Comparison of ENCODE assay signal across 8 cellular contexts in the genomic region with DNA sequence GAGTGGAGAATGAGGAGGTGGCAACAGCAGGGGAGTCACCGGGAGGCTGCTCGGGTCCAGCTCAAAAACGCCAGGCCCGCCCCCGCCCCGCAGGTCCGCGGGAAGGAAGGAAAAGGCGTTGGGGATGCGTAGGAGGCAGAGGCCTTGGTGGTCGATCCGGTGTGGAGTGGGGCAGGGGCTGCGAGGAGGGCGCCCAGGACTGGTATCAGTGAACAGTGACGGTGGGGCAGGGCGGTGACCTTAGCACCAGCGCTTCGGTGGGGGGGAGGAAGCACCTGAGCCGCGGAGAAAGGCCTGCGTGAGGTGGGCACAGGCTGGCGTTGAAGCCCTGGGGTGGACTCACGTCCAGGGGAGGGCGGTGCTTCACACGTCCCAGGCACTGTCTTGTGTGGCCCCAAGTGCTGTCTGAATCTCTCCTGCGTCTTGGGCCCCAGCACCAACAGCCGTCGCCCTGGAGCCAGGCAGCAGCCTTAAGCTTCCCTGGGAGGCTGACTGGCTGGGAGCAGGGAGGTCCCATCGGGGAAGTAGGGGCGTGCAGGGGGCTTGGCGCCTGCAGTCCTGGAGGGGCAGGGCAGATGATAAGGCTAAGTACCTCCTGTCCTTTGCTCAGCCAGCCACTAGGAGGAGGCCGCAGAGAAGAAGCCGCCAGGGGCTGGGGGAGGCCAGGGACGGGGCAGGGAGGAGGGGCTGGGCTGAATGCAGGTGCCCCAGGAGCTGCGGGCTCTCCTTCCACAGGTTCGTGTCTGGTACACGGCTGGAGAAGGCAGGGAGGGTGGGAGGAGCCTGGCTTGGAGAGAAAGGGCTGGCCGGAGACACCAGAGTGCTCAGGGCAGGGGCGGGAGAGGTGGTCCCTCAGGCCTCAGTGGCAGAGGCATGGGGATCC. TPM values are rescaled to one million over a fixed set of nuclear protein-coding genes. Genes with fewer than 3 reads are reported as not detected.
DNase-seq lines count a peak whose midpoint lies in the region; ATAC-seq, FAIRE-seq and TF ChIP-seq lines count a peak whose summit lies in the region.

No MANE protein-coding gene starts in this region.

- H3K36me3 Mint-ChIP-seq in activated CD4-positive, alpha-beta T cell treated with anti-CD3 and anti-CD28 coated beads, Interleukin-2, amount 10 ng/mL, durations not matched to agents 7 days and 5 days (ENCODE audit: low read depth): peaks cover 5% of the 10 kb centered on the region

- H3K4me1 ChIP-seq in H1 (replicated peaks in 1 of 4; ENCODE audit: control insufficient read depth in 3 of 4, insufficient read depth in 4 of 4, low read length in 3 of 4) (peaks cover 0 to 7% (median 5%) of the 10 kb centered on the region in 4 experiments; a peak in 4 of 7 replicates), muscle layer of colon (ENCODE audit: insufficient read depth, low read length) (no peaks in the 10 kb centered on the region), thoracic aorta (ENCODE audit: control insufficient read depth in 1 of 2, low read depth in 2 of 2) (peaks cover 7 to 18% of the 10 kb centered on the region in 2 donors)

- H3K4me3 Mint-ChIP-seq in activated CD4-positive, alpha-beta T cell treated with anti-CD3 and anti-CD28 coated beads, Interleukin-2, amount 10 ng/mL, durations not matched to agents 7 days and 5 days: peak overlapping the region; percentile 60

- no peak overlapping the region; the same call in none of the 2 replicates for H3K18ac ChIP-seq in H1 (ENCODE audit: extremely low read depth, low read length)

- 0 out of 2 replicates have a peak overlapping the region, but pooled peaks have one; percentile 24 for H2BK5ac ChIP-seq in H1 (ENCODE audit: low read depth, low read length)

- peak overlapping the region; percentile 25 to 57 (median 38) for H3K4me3 ChIP-seq in H1 (ENCODE audit: extremely low read depth in 1 of 4, insufficient read depth in 2 of 4, low read depth in 3 of 4, low read length in 4 of 4)
- H3K4me3 ChIP-seq in muscle layer of colon (ENCODE audit: low read depth in 1 of 2, low read length in 2 of 2): peak overlapping the region; percentile 18 to 38
- peak overlapping the region; percentile 88 for H3K4me3 ChIP-seq in thoracic aorta

- DNase-seq in SIG-M5 treated with dmso at 0.1 percent for 504 hours (lab: John Stamatoyannopoulos, UW; ENCODE audit: unreplicated experiment) (peak; percentile 58), SIG-M5 (lab: John Stamatoyannopoulos, UW) (no peak), NCI-H345 (lab: John Stamatoyannopoulos, UW) (peak; percentile 80), H1 (ENCODE audit: low read depth in 1 of 2, low spot score in 2 of 2) (peak; percentile 58 to 89), thoracic aorta (ENCODE audit: low spot score) (no peak)
- DNase-seq in activated CD4-positive, alpha-beta T cell treated with anti-CD3 and anti-CD28 coated beads, Interleukin-2, amount 10 ng/mL, durations not matched to agents 7 days and 5 days: peak; percentile 59

- H2BK15ac ChIP-seq in H1 (ENCODE audit: low read length): peak overlapping the region; percentile 61; the same call in 1 of the 2 replicates

- TF ChIP-seq RAD21 in H1 (IDR thresholded peaks at IDR 0.05 in 1 of 2, conservative IDR thresholded peaks at IDR 0.05 in 1 of 2; ENCODE audit: low read depth in 2 of 2, low read length in 2 of 2): peak; percentile 70 to 79

- peak overlapping the region; percentile 39; the same call in 1 of the 2 replicates for H2BK12ac ChIP-seq in H1 (ENCODE audit: low read depth, low read length)

- CTCF ChIA-PET in activated CD4-positive, alpha-beta T cell treated with anti-CD3 and anti-CD28 coated beads, Interleukin-2, amount 10 ng/mL, durations not matched to agents 7 days and 5 days (lab: Charles Lee): interaction anchor here (0.9 to 2.9 kb wide), 10 partner anchors 18 to 167 kb away, joined by 3 to 26 read pairs (median 6); a partner anchor contains a TSS
- CTCF ChIA-PET in H1 (lab: Charles Lee; ENCODE audit: partially characterized antibody): interaction anchor here (0.6 to 4.1 kb wide), 35 partner anchors 9 to 690 kb away, joined by 3 to 40 read pairs (median 4); a partner anchor contains a TSS

- no peak overlapping the region; the same call in 1 of the 2 replicates for H2BK20ac ChIP-seq in H1 (ENCODE audit: low read length)

- H4K20me1 ChIP-seq in H1 (replicated peaks in 1 of 2; ENCODE audit: control insufficient read depth in 1 of 2, insufficient read depth in 2 of 2, low read length in 2 of 2): peaks cover 0 to 8% of the 10 kb centered on the region in 2 experiments

- FAIRE-seq in H1 (lab: Jason Lieb, UNC): peak; percentile 57

- H3K9me3 ChIP-seq in H1 (ENCODE audit: insufficient read depth in 2 of 2, low read depth in 1 of 2, low read length in 1 of 2) (no peaks in the 10 kb centered on the region), muscle layer of colon (ENCODE audit: low read length) (no peaks in the 10 kb centered on the region), thoracic aorta (no peaks in the 10 kb centered on the region)

- no peak overlapping the region for H4K5ac ChIP-seq in H1 (ENCODE audit: insufficient read length, low read depth, low read length)

- peak overlapping the region; percentile 31 for H3K27ac Mint-ChIP-seq in activated CD4-positive, alpha-beta T cell treated with anti-CD3 and anti-CD28 coated beads, Interleukin-2, amount 10 ng/mL, durations not matched to agents 7 days and 5 days

- no peak overlapping the region for H2AFZ ChIP-seq in H1 (ENCODE audit: low read length)

- no peak overlapping the region for H3K23ac ChIP-seq in H1 (ENCODE audit: insufficient read length)

- H3K36me3 ChIP-seq in H1 (ENCODE audit: control insufficient read depth in 2 of 4, insufficient read depth in 4 of 4, low read length in 3 of 4): no peaks in the 10 kb centered on the region
- no peaks in the 10 kb centered on the region for H3K36me3 ChIP-seq in muscle layer of colon (ENCODE audit: insufficient read depth, low read length)
- no peaks in the 10 kb centered on the region for H3K36me3 ChIP-seq in thoracic aorta

- H3K4me2 ChIP-seq in H1 (ENCODE audit: insufficient read depth in 1 of 2, low read depth in 2 of 2, low read length in 2 of 2): peak overlapping the region; percentile 65 to 75

- TF ChIP-seq CTCF in H1 (IDR thresholded peaks at IDR 0.05; ENCODE audit: control extremely low read depth in 1 of 3, insufficient read depth in 1 of 3, low read depth in 1 of 3, low read length in 3 of 3): peak; percentile 77 to 91 (median 81)
- TF ChIP-seq CTCF in thoracic aorta (IDR thresholded peaks at IDR 0.05): peak; percentile 33

- no peak overlapping the region for H2AK5ac ChIP-seq in H1 (ENCODE audit: low read depth, low read length)

- TF ChIP-seq EP300 in H1 (IDR thresholded peaks at IDR 0.05; ENCODE audit: borderline replicate concordance in 1 of 2, low read depth in 2 of 2, low read length in 2 of 2): no peak

- H3K4me1 Mint-ChIP-seq in activated CD4-positive, alpha-beta T cell treated with anti-CD3 and anti-CD28 coated beads, Interleukin-2, amount 10 ng/mL, durations not matched to agents 7 days and 5 days: peaks cover 23% of the 10 kb centered on the region

- no peak overlapping the region for H4K91ac ChIP-seq in H1 (replicated peaks; ENCODE audit: insufficient read length, low read length)

- H3K79me1 ChIP-seq in H1 (ENCODE audit: low read depth, low read length): no peaks in the 10 kb centered on the region

- peaks cover 10% of the 10 kb centered on the region for H3K9me3 Mint-ChIP-seq in activated CD4-positive, alpha-beta T cell treated with anti-CD3 and anti-CD28 coated beads, Interleukin-2, amount 10 ng/mL, durations not matched to agents 7 days and 5 days

- no peak overlapping the region for H3K56ac ChIP-seq in H1 (replicated peaks; ENCODE audit: insufficient read length, low read depth, low read length)

- H3K4ac ChIP-seq in H1 (replicated peaks; ENCODE audit: insufficient read length, low read depth, low read length): no peak overlapping the region

- no peak overlapping the region for H3K14ac ChIP-seq in H1 (ENCODE audit: insufficient read length)

- no peak for ATAC-seq in thoracic aorta (ENCODE audit: insufficient number of reproducible peaks, low FRiP score, low read depth)
- ATAC-seq in GM21381 (IDR thresholded peaks at IDR 0.05; ENCODE audit: unreplicated experiment): no peak

- POLR2A ChIA-PET in activated CD4-positive, alpha-beta T cell treated with anti-CD3 and anti-CD28 coated beads, Interleukin-2, amount 10 ng/mL, durations not matched to agents 7 days and 5 days (lab: Charles Lee): interaction anchor here (0.6 kb wide), 1 partner anchor 174 kb away, joined by 9 read pairs; no protein-coding TSS in a partner anchor
- POLR2A ChIA-PET in H1 (lab: Charles Lee; ENCODE audit: partially characterized antibody): interaction anchor here (0.8 to 3.3 kb wide), 8 partner anchors 13 to 75 kb away, joined by 3 to 15 read pairs (median 6); a partner anchor contains a TSS

- H3K27me3 ChIP-seq in H1 (replicated peaks in 1 of 4; ENCODE audit: control insufficient read depth in 3 of 4, extremely low read depth in 1 of 4, insufficient read depth in 3 of 4, low read length in 3 of 4): peaks cover 0 to 26% (median 19%) of the 10 kb centered on the region in 4 experiments; a peak in 6 of 7 replicates
- H3K27me3 ChIP-seq in muscle layer of colon (ENCODE audit: control insufficient read depth in 1 of 2, insufficient read depth in 2 of 2, low read length in 2 of 2): no peaks in the 10 kb centered on the region
- H3K27me3 ChIP-seq in thoracic aorta (replicated peaks; ENCODE audit: insufficient read depth): no peaks in the 10 kb centered on the region

- peaks cover 21% of the 10 kb centered on the region; the same call in 1 of the 2 replicates for H3K23me2 ChIP-seq in H1 (ENCODE audit: low read depth, low read length)

- H2BK120ac ChIP-seq in H1 (replicated peaks; ENCODE audit: low read depth, low read length): no peak overlapping the region

- H3K79me2 ChIP-seq in H1 (ENCODE audit: control insufficient read depth in 1 of 2, insufficient read depth in 2 of 2, low read length in 2 of 2): no peaks in the 10 kb centered on the region

- H3K27me3 Mint-ChIP-seq in activated CD4-positive, alpha-beta T cell treated with anti-CD3 and anti-CD28 coated beads, Interleukin-2, amount 10 ng/mL, durations not matched to agents 7 days and 5 days: peaks cover 26% of the 10 kb centered on the region

- H3K9ac ChIP-seq in H1 (replicated peaks in 1 of 4; ENCODE audit: extremely low read depth in 1 of 4, low read depth in 3 of 4, low read length in 3 of 4) (no peak overlapping the region), muscle layer of colon (ENCODE audit: low read length) (no peak overlapping the region)

- TF ChIP-seq POLR2A in H1 (IDR thresholded peaks at IDR 0.05; ENCODE audit: control extremely low read depth in 1 of 2, low read depth in 2 of 2, low read length in 2 of 2): no peak

- peak overlapping the region; percentile 71; the same call in 1 of the 2 replicates for H4K8ac ChIP-seq in H1 (ENCODE audit: extremely low read depth, insufficient read depth, low read length)

- WGBS in H1 (ENCODE audit: extremely low coverage in 1 of 2, insufficient coverage in 1 of 2, insufficient read length in 1 of 2, insufficient replicate concordance in 2 of 2, low coverage in 1 of 2, low lambda C conversion rate in 2 of 2, missing lambda C conversion rate in 1 of 2), 2 experiments: 3% methylated on average over 28 of the region's 39 CpGs; no CpG with 5 or more reads in 1 of the 2 experiments

- H3K27ac ChIP-seq in H1 (ENCODE audit: low read depth, low read length) (no peak overlapping the region), muscle layer of colon (ENCODE audit: low read depth, low read length) (no peak overlapping the region), thoracic aorta (no peak overlapping the region)

RNA-seq across cellular contexts. Expression of a gene that starts 26.5 kb away (rescaled TPM):
- total RNA-seq in activated CD4-positive, alpha-beta T cell treated with anti-CD3 and anti-CD28 coated beads, Interleukin-2, amount 10 ng/mL, durations not matched to agents 7 days and 5 days: 1 to 10 TPM; 4.5 to 5.8 TPM
- 2.8 and 2.9 TPM in 2 replicates for total RNA-seq in H1 (2021; fragmentation: NEBNext Ultra II Directional; extraction: Animal tissue kit (Norgen Biotek cat#: 25700))
- polyA plus RNA-seq in H1 (2011; rRNA removed): 3.1 and 3.7 TPM in 2 replicates
- 2.5 TPM for polyA plus RNA-seq in H1 (2011; cell fraction: cytosol; rRNA removed)
- 4.0 TPM for polyA plus RNA-seq in H1 (2011; cell fraction: nucleus; rRNA removed)
- 1.5 to 3.3 TPM (median 2.9 TPM) in 4 replicates for polyA plus RNA-seq in H1 (2012, experiment 1 of 2)
- polyA plus RNA-seq in H1 (2012, experiment 2 of 2): 2.3 TPM
- polyA plus RNA-seq in H1 (2013, experiment 1 of 2): 1.2 TPM
- polyA plus RNA-seq in H1 (2013, experiment 2 of 2): 1.2 TPM
- polyA minus RNA-seq in H1 (2011; rRNA and poly(A)+ RNA removed): 3.4 and 4.0 TPM in 2 replicates
- polyA minus RNA-seq in H1 (2011; cell fraction: cytosol; rRNA and poly(A)+ RNA removed): 2.7 TPM
- polyA minus RNA-seq in H1 (2011; cell fraction: nucleus; rRNA and poly(A)+ RNA removed): 7.3 TPM
- 1 to 10 TPM; 3.2 to 4.4 TPM for total RNA-seq in thoracic aorta

RNA-seq across cellular contexts. Expression of a gene that starts 31.9 kb away (rescaled TPM):
- 100 to 1,000 TPM; 159 to 166 TPM for total RNA-seq in activated CD4-positive, alpha-beta T cell treated with anti-CD3 and anti-CD28 coated beads, Interleukin-2, amount 10 ng/mL, durations not matched to agents 7 days and 5 days
- total RNA-seq in H1 (2021; fragmentation: NEBNext Ultra II Directional; extraction: Animal tissue kit (Norgen Biotek cat#: 25700)): 62.1 and 71.5 TPM in 2 replicates
- polyA plus RNA-seq in H1 (2011; rRNA removed): 68.1 and 89.8 TPM in 2 replicates
- 86.7 TPM for polyA plus RNA-seq in H1 (2011; cell fraction: cytosol; rRNA removed)
- 135 TPM for polyA plus RNA-seq in H1 (2011; cell fraction: nucleus; rRNA removed)
- 53.7 to 73.1 TPM (median 68.0 TPM) in 4 replicates for polyA plus RNA-seq in H1 (2012, experiment 1 of 2)
- polyA plus RNA-seq in H1 (2012, experiment 2 of 2): 53.5 TPM
- polyA plus RNA-seq in H1 (2013, experiment 1 of 2): 44.6 TPM
- polyA plus RNA-seq in H1 (2013, experiment 2 of 2): 45.6 TPM
- polyA minus RNA-seq in H1 (2011; rRNA and poly(A)+ RNA removed): 43.3 and 54.9 TPM in 2 replicates
- polyA minus RNA-seq in H1 (2011; cell fraction: cytosol; rRNA and poly(A)+ RNA removed): 46.9 TPM
- polyA minus RNA-seq in H1 (2011; cell fraction: nucleus; rRNA and poly(A)+ RNA removed): 28.2 TPM
- total RNA-seq in thoracic aorta: 100 to 1,000 TPM; 158 to 162 TPM

RNA-seq across cellular contexts. Expression of a gene that starts 37.7 kb away (rescaled TPM):
- 1 to 10 TPM; 3.0 TPM for total RNA-seq in activated CD4-positive, alpha-beta T cell treated with anti-CD3 and anti-CD28 coated beads, Interleukin-2, amount 10 ng/mL, durations not matched to agents 7 days and 5 days
- 32.3 and 33.8 TPM in 2 replicates for total RNA-seq in H1 (2021; fragmentation: NEBNext Ultra II Directional; extraction: Animal tissue kit (Norgen Biotek cat#: 25700))
- 9.1 and 15.2 TPM in 2 replicates for polyA plus RNA-seq in H1 (2011; rRNA removed)
- 9.4 TPM for polyA plus RNA-seq in H1 (2011; cell fraction: cytosol; rRNA removed)
- polyA plus RNA-seq in H1 (2011; cell fraction: nucleus; rRNA removed): 34.9 TPM
- polyA plus RNA-seq in H1 (2012, experiment 1 of 2): 14.3 to 23.9 TPM (median 20.7 TPM) in 4 replicates
- polyA plus RNA-seq in H1 (2012, experiment 2 of 2): 13.0 TPM
- 17.1 TPM for polyA plus RNA-seq in H1 (2013, experiment 1 of 2)
- polyA plus RNA-seq in H1 (2013, experiment 2 of 2): 16.2 TPM
- polyA minus RNA-seq in H1 (2011; rRNA and poly(A)+ RNA removed): 4.7 and 5.7 TPM in 2 replicates
- 11.5 TPM for polyA minus RNA-seq in H1 (2011; cell fraction: cytosol; rRNA and poly(A)+ RNA removed)
- 11.6 TPM for polyA minus RNA-seq in H1 (2011; cell fraction: nucleus; rRNA and poly(A)+ RNA removed)
- 10 to 100 TPM; 35.2 to 38.2 TPM for total RNA-seq in thoracic aorta

Comparison
In these comparisons a context has a peak if more than half of its experiments do, and no peak if none do; other contexts are left out.
1. DNase-seq: peak in SIG-M5 treated with dmso at 0.1 percent for 504 hours (single experiment), NCI-H345 (single experiment), activated CD4-positive, alpha-beta T cell treated with anti-CD3 and anti-CD28 coated beads, Interleukin-2, amount 10 ng/mL, durations not matched to agents 7 days and 5 days (single experiment) and H1 (2 of 2); none in SIG-M5 (single experiment) and thoracic aorta (single experiment).
2. H3K4me3 ChIP-seq: peak in every context shown above with its lines; median percentile 88 in thoracic aorta; 38 in H1; 28 in muscle layer of colon.